Comparison of ENCODE assay signal across 15 cellular contexts in the genomic region with DNA sequence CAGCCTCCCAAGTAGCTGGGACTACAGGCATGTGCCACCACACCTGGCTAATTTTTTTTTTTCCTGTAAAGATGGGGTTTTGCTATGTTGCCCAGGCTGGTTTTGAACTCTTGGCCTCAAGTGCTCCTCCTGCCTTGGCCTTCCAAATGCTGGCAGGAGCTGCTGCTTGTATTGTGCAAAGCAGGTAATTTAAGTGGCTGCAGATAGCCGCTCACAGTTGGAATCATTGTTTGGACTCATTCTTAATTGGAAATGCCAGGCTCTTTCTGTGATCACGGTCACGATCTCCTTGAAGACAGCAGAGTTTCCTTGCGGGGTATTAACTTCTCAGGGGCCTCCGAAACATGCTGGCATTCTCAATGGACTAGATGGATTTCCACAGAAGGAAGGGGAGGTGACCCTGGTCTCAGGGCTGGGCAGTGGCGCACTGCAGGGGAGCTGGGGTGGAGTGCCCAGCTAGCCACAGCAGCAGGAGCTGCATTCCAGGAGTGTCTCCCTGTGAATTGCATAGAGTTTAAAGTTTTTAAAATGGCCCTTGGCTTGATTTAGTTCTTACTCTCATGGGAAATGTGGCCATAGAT.
"Had no signal": no experiment of that assay in that cellular context is flagged by ENCODE, and none has a peak within 500 bp of the region (broad histone marks: within the 10 kb centered on the region; RNA-seq: fewer than 3 reads in every experiment).

No MANE protein-coding gene starts in this region.

- H3K4me3 ChIP-seq: cardiac muscle cell, dorsolateral prefrontal cortex, lung, sigmoid colon had no signal

- DNase-seq: activated CD4-positive, alpha-beta T cell treated with anti-CD3 and anti-CD28 coated beads, Interleukin-2, amount 10 ng/mL, durations not matched to agents 24 days and 14 days; activated CD8-positive, alpha-beta T cell treated with anti-CD3 and anti-CD28 coated beads for 36 hours; activated T-cell treated with anti-CD3 and anti-CD28 coated beads, Interleukin-2, amount 50 U/mL, for 24 hours; dorsolateral prefrontal cortex; hypothalamus; sigmoid colon; stimulated activated CD8-positive, alpha-beta memory T cell treated with anti-CD3 and anti-CD28 coated beads, Interleukin-4, amount 100 ng/mL, for 48 hours; stimulated activated naive CD4-positive, alpha-beta T cell had no signal

- H3K27me3 ChIP-seq: cardiac muscle cell, dorsolateral prefrontal cortex, sigmoid colon had no signal

- ATAC-seq: activated CD8-positive, alpha-beta T cell treated with anti-CD3 and anti-CD28 coated beads for 36 hours had no signal

- H3K9me3 ChIP-seq: sigmoid colon had no signal

- H3K36me3 Mint-ChIP-seq: activated naive CD4-positive, alpha-beta T cell treated with anti-CD3 and anti-CD28 coated beads, Interleukin-2, amount 50 U/mL, for 24 hours; mesothelial cell of epicardium had no signal

- H3K36me3 ChIP-seq: cardiac muscle cell, sigmoid colon had no signal

- H3K27ac ChIP-seq: cardiac muscle cell, sigmoid colon had no signal

- H3K27ac Mint-ChIP-seq: activated CD8-positive, alpha-beta T cell treated with anti-CD3 and anti-CD28 coated beads for 36 hours; activated naive CD4-positive, alpha-beta T cell treated with anti-CD3 and anti-CD28 coated beads, Interleukin-2, amount 50 U/mL, for 24 hours; activated T-cell treated with anti-CD3 and anti-CD28 coated beads, Interleukin-2, amount 50 U/mL, for 24 hours; activated T-helper 2 cell treated with anti-CD3 and anti-CD28 coated beads, Interferon-gamma antibody, Interleukin-2, Interleukin-4, amounts not matched to agents 10 μg/mL and 5 μg/mL and 100 μg/mL, durations not matched to agents 14 hours and 24 hours and 36 hours; mesothelial cell of epicardium; nephron; T-helper 1 cell treated with Interleukin-12 subunit alpha and Interleukin-12 subunit beta and Interleukin-4 antibody, amounts not matched to agents 30 μg/mL and 1 μg/mL, for 36 hours had no signal

- H3K9me3 Mint-ChIP-seq: activated CD4-positive, alpha-beta T cell treated with anti-CD3 and anti-CD28 coated beads, Interleukin-2, amount 10 ng/mL, durations not matched to agents 24 days and 14 days; activated CD8-positive, alpha-beta T cell treated with anti-CD3 and anti-CD28 coated beads for 36 hours; activated naive CD4-positive, alpha-beta T cell treated with anti-CD3 and anti-CD28 coated beads, Interleukin-2, amount 50 U/mL, for 24 hours; activated T-helper 2 cell treated with anti-CD3 and anti-CD28 coated beads, Interferon-gamma antibody, Interleukin-2, Interleukin-4, amounts not matched to agents 10 μg/mL and 5 μg/mL and 100 μg/mL, durations not matched to agents 14 hours and 24 hours and 36 hours; mesothelial cell of epicardium; nephron; T-helper 1 cell treated with Interleukin-12 subunit alpha and Interleukin-12 subunit beta and Interleukin-4 antibody, amounts not matched to agents 30 μg/mL and 1 μg/mL, for 36 hours had no signal
